Comparison of ENCODE assay signal across 25 cellular contexts in genomic region chr10:2861632-2862210, GRCh38.
DNase-seq lines count a peak whose midpoint lies in the region; ATAC-seq, FAIRE-seq and TF ChIP-seq lines count a peak whose summit lies in the region.
"Had no signal": no experiment of that assay in that cellular context is flagged by ENCODE, and none has a peak within 500 bp of the region (broad histone marks: within the 10 kb centered on the region; RNA-seq: fewer than 3 reads in every experiment).

No MANE protein-coding gene starts in this region.

- H2BK20ac ChIP-seq in H1 (ENCODE audit: low read length): no peak overlapping the region

- no peak for DNase-seq in left cardiac atrium
- no peak for DNase-seq in left ventricle myocardium inferior
- peak; percentile 8 to 33 for DNase-seq in NCI-H187 (lab: John Stamatoyannopoulos, UW)
- DNase-seq in H1 (ENCODE audit: low read depth in 1 of 2, low spot score in 2 of 2): no peak
- DNase-seq in HuH-7 (ENCODE audit: low spot score): no peak
- no peak for DNase-seq in GF-D8 (lab: John Stamatoyannopoulos, UW)
- no peak for DNase-seq in SHP77 treated with DMSO at 0.1 percent for 48 hours (lab: John Stamatoyannopoulos, UW)
- DNase-seq: ACHN; Caco-2; CD4-positive, alpha-beta T cell; DMS 273 treated with DMSO at 0.1 percent for 48 hours; NCI-H146; NCI-H2171; NCI-H345; NCI-H524; NCI-H774; OCI-M1; SW 1271; T-helper 17 cell had no signal

- POLR2A ChIA-PET in H1 (lab: Charles Lee; ENCODE audit: partially characterized antibody): no interaction called here

- H3K36me3 ChIP-seq in left ventricle myocardium inferior (no peaks in the 10 kb centered on the region), H1 (ENCODE audit: control insufficient read depth in 2 of 4, insufficient read depth in 4 of 4, low read length in 3 of 4) (no peaks in the 10 kb centered on the region)
- H3K36me3 ChIP-seq: BLaER1, SJSA1 had no signal

- H3K4me3 ChIP-seq in left ventricle myocardium inferior (no peak overlapping the region), H1 (ENCODE audit: extremely low read depth in 1 of 4, insufficient read depth in 2 of 4, low read depth in 3 of 4, low read length in 4 of 4) (no peak overlapping the region)
- H3K4me3 ChIP-seq: BLaER1, GM23338, SJSA1 had no signal

- no peak overlapping the region for H3K56ac ChIP-seq in H1 (replicated peaks; ENCODE audit: insufficient read length, low read depth, low read length)

- no peak overlapping the region for H4K5ac ChIP-seq in H1 (ENCODE audit: insufficient read length, low read depth, low read length)

- CTCF ChIA-PET in H1 (lab: Charles Lee; ENCODE audit: partially characterized antibody): interaction anchor here (0.6 to 1.1 kb wide), 3 partner anchors 22 to 335 kb away, joined by 3 to 4 read pairs (median 3); no protein-coding TSS in a partner anchor

- intact Hi-C loops in left cardiac atrium (cut with DNase I): no loop called here
- intact Hi-C loops in left ventricle myocardium inferior (cut with micrococcal nuclease): no loop called here

- H3K27me3 ChIP-seq in left ventricle myocardium inferior (ENCODE audit: low read depth) (peaks cover 39% of the 10 kb centered on the region), H1 (replicated peaks in 1 of 4; ENCODE audit: control insufficient read depth in 3 of 4, extremely low read depth in 1 of 4, insufficient read depth in 3 of 4, low read length in 3 of 4) (no peaks in the 10 kb centered on the region)
- H3K27me3 ChIP-seq: BLaER1 had no signal

- no peaks in the 10 kb centered on the region for H3K79me2 ChIP-seq in H1 (ENCODE audit: control insufficient read depth in 1 of 2, insufficient read depth in 2 of 2, low read length in 2 of 2)

- peak; percentile 41 to 59 for ATAC-seq in left cardiac atrium
- ATAC-seq: GM23338, HCT116, T-helper 17 cell had no signal

- no peak overlapping the region for H3K23ac ChIP-seq in H1 (ENCODE audit: insufficient read length)

- no peak overlapping the region for H3K14ac ChIP-seq in H1 (ENCODE audit: insufficient read length)

- H3K4me2 ChIP-seq in H1 (ENCODE audit: insufficient read depth in 1 of 2, low read depth in 2 of 2, low read length in 2 of 2): no peak overlapping the region
- H3K4me2 ChIP-seq: BLaER1, GM23338 had no signal

- H2BK5ac ChIP-seq in H1 (ENCODE audit: low read depth, low read length): no peak overlapping the region

- 0 out of 2 replicates have a peak overlapping the region, but pooled peaks have one; percentile 31 for H2AFZ ChIP-seq in H1 (ENCODE audit: low read length)
- H2AFZ ChIP-seq: GM23338 had no signal

- no peak for TF ChIP-seq EP300 in H1 (IDR thresholded peaks at IDR 0.05; ENCODE audit: borderline replicate concordance in 1 of 2, low read depth in 2 of 2, low read length in 2 of 2)

- no peak for TF ChIP-seq CTCF in left ventricle myocardium inferior (IDR thresholded peaks at IDR 0.05; ENCODE audit: borderline replicate concordance)
- no peak for TF ChIP-seq CTCF in H1 (IDR thresholded peaks at IDR 0.05; ENCODE audit: control extremely low read depth in 1 of 3, insufficient read depth in 1 of 3, low read depth in 1 of 3, low read length in 3 of 3)

- FAIRE-seq in H1 (lab: Jason Lieb, UNC): no peak
- FAIRE-seq: GM12892, RCC 7860 had no signal

- no peak overlapping the region for H2BK12ac ChIP-seq in H1 (ENCODE audit: low read depth, low read length)

- H4K8ac ChIP-seq in H1 (ENCODE audit: extremely low read depth, insufficient read depth, low read length): no peak overlapping the region

- no peak overlapping the region for H3K27ac ChIP-seq in left ventricle myocardium inferior (replicated peaks)
- H3K27ac ChIP-seq in H1 (ENCODE audit: low read depth, low read length): no peak overlapping the region
- H3K27ac ChIP-seq: BLaER1, SJSA1 had no signal

- no peak overlapping the region for H3K9ac ChIP-seq in H1 (replicated peaks in 1 of 4; ENCODE audit: extremely low read depth in 1 of 4, low read depth in 3 of 4, low read length in 3 of 4)
- H3K9ac ChIP-seq: BLaER1 had no signal

- H3K4me1 ChIP-seq in left ventricle myocardium inferior (no peaks in the 10 kb centered on the region), H1 (replicated peaks in 1 of 4; ENCODE audit: control insufficient read depth in 3 of 4, insufficient read depth in 4 of 4, low read length in 3 of 4) (peaks cover 0 to 5% (median 0%) of the 10 kb centered on the region in 4 experiments; a peak in 1 of 7 replicates)
- H3K4me1 ChIP-seq: Caco-2, SJSA1 had no signal

- no peaks in the 10 kb centered on the region for H3K79me1 ChIP-seq in H1 (ENCODE audit: low read depth, low read length)

- no peak overlapping the region for H3K4ac ChIP-seq in H1 (replicated peaks; ENCODE audit: insufficient read length, low read depth, low read length)

- peaks cover 35% of the 10 kb centered on the region for H3K9me3 ChIP-seq in left ventricle myocardium inferior (replicated peaks)
- peaks cover 7 to 9% of the 10 kb centered on the region in 2 experiments; a peak in 3 of 4 replicates for H3K9me3 ChIP-seq in H1 (ENCODE audit: insufficient read depth in 2 of 2, low read depth in 1 of 2, low read length in 1 of 2)
- H3K9me3 ChIP-seq: SJSA1 had no signal

- no peak overlapping the region for H2BK15ac ChIP-seq in H1 (ENCODE audit: low read length)

- H2BK120ac ChIP-seq in H1 (replicated peaks; ENCODE audit: low read depth, low read length): no peak overlapping the region

- no peak for TF ChIP-seq POLR2A in H1 (IDR thresholded peaks at IDR 0.05; ENCODE audit: control extremely low read depth in 1 of 2, low read depth in 2 of 2, low read length in 2 of 2)

- no peaks in the 10 kb centered on the region for H4K20me1 ChIP-seq in H1 (replicated peaks in 1 of 2; ENCODE audit: control insufficient read depth in 1 of 2, insufficient read depth in 2 of 2, low read length in 2 of 2)
- H4K20me1 ChIP-seq: BLaER1 had no signal

- WGBS in H1 (ENCODE audit: extremely low coverage in 1 of 2, insufficient coverage in 1 of 2, insufficient read length in 1 of 2, insufficient replicate concordance in 2 of 2, low coverage in 1 of 2, low lambda C conversion rate in 2 of 2, missing lambda C conversion rate in 1 of 2), 2 experiments: 84% methylated on average over 6 of the region's 6 CpGs; no CpG with 5 or more reads in 1 of the 2 experiments

- no peaks in the 10 kb centered on the region for H3K23me2 ChIP-seq in H1 (ENCODE audit: low read depth, low read length)

- TF ChIP-seq RAD21 in H1 (IDR thresholded peaks at IDR 0.05 in 1 of 2, conservative IDR thresholded peaks at IDR 0.05 in 1 of 2; ENCODE audit: low read depth in 2 of 2, low read length in 2 of 2): no peak

- H3K18ac ChIP-seq in H1 (ENCODE audit: extremely low read depth, low read length): no peak overlapping the region

- no peak overlapping the region for H4K91ac ChIP-seq in H1 (replicated peaks; ENCODE audit: insufficient read length, low read length)

- H2AK5ac ChIP-seq in H1 (ENCODE audit: low read depth, low read length): no peak overlapping the region

TF ChIP-seq in H1, 55 proteins besides CTCF, POLR2A, EP300 and RAD21:
- TF ChIP-seq SIRT6 (IDR thresholded peaks at IDR 0.05; ENCODE audit: low read length) (no peak), SAP30 (IDR thresholded peaks at IDR 0.05; ENCODE audit: insufficient read depth, insufficient replicate concordance, low read length) (no peak), POLR2AphosphoS5 (IDR thresholded peaks at IDR 0.05; ENCODE audit: low read depth, low read length) (no peak), TAF1 (IDR thresholded peaks at IDR 0.05; ENCODE audit: low read depth, low read length) (no peak), CBX5 (IDR thresholded peaks at IDR 0.05; ENCODE audit: low read depth, low read length) (no peak), SIX5 (IDR thresholded peaks at IDR 0.05; ENCODE audit: low read depth, low read length) (no peak), GTF2F1 (IDR thresholded peaks at IDR 0.05; ENCODE audit: borderline replicate concordance, low read depth, low read length) (no peak), FOSL1 (IDR thresholded peaks at IDR 0.05; ENCODE audit: insufficient read depth, low read depth, low read length) (no peak), SP2 (IDR thresholded peaks at IDR 0.05; ENCODE audit: low read length) (no peak), CBX8 (IDR thresholded peaks at IDR 0.05; ENCODE audit: borderline replicate concordance, low read depth, low read length) (no peak), SP4 (IDR thresholded peaks at IDR 0.05; ENCODE audit: low read length) (no peak), SUZ12 (IDR thresholded peaks at IDR 0.05; ENCODE audit: low read length) (no peak), BRCA1 (IDR thresholded peaks at IDR 0.05; ENCODE audit: low read depth, low read length) (no peak), RXRA (IDR thresholded peaks at IDR 0.05; ENCODE audit: insufficient read depth, low read depth, low read length) (no peak)

Comparison
In these comparisons a context has a peak if more than half of its experiments do, and no peak if none do; other contexts are left out.
1. DNase-seq: peak in NCI-H187 (2 of 2); none in left cardiac atrium (single experiment), left ventricle myocardium inferior (single experiment), H1 (0 of 2), HuH-7 (single experiment), GF-D8 (single experiment) and SHP77 treated with DMSO at 0.1 percent for 48 hours (single experiment).